In genomic region chr12:20443792-20444191, GRCh38 we compare ENCODE assay signal across 18 cellular contexts.
"Had no signal": no experiment of that assay in that cellular context is flagged by ENCODE, and none has a peak within 500 bp of the region (broad histone marks: within the 10 kb centered on the region; RNA-seq: fewer than 3 reads in every experiment).

No MANE protein-coding gene starts in this region.

- ATAC-seq: activated CD4-positive, alpha-beta T cell treated with anti-CD3 and anti-CD28 coated beads for 36 hours; right cardiac atrium; stimulated activated naive CD8-positive, alpha-beta T cell treated with anti-CD3 and anti-CD28 coated beads, Interleukin-15, Interleukin-2, amounts not matched to agents 100 U/mL and 50 U/mL, for 24 hours had no signal

- H3K4me3 Mint-ChIP-seq: activated CD4-positive, alpha-beta T cell treated with anti-CD3 and anti-CD28 coated beads for 36 hours; activated naive CD8-positive, alpha-beta T cell; activated T-helper 1 cell treated with anti-CD3 and anti-CD28 coated beads, Interleukin-12 subunit alpha, Interleukin-12 subunit beta, Interleukin-2, Interleukin-4 antibody, amounts not matched to agents 30 ng/mL and 10 ng/mL and 1 ng/mL, durations not matched to agents 14 hours and 24 hours and 36 hours; endodermal cell had no signal

- H3K27me3 ChIP-seq: cardiac muscle cell, tibial nerve, vagina had no signal

- H3K4me1 Mint-ChIP-seq: activated CD4-positive, alpha-beta T cell treated with anti-CD3 and anti-CD28 coated beads for 36 hours had no signal

- H3K4me1 ChIP-seq: prostate gland had no signal

- H3K36me3 Mint-ChIP-seq: activated naive CD8-positive, alpha-beta T cell had no signal

- DNase-seq: activated CD4-positive, alpha-beta T cell treated with anti-CD3 and anti-CD28 coated beads for 36 hours; activated CD4-positive, alpha-beta T cell treated with anti-CD3 and anti-CD28 coated beads, Interleukin-2, amount 50 U/mL, for 48 hours; activated gamma-delta T cell treated with Interleukin-2 at 50 U/mL for 16 hours; activated T-cell treated with anti-CD3 and anti-CD28 coated beads for 4 hours; dorsolateral prefrontal cortex; endodermal cell; glutamatergic neuron; midbrain; right cardiac atrium; stimulated activated naive CD8-positive, alpha-beta T cell treated with anti-CD3 and anti-CD28 coated beads, Interleukin-15, Interleukin-2, amounts not matched to agents 100 U/mL and 50 U/mL, for 24 hours; substantia nigra had no signal

- H3K27ac Mint-ChIP-seq: activated CD4-positive, alpha-beta T cell treated with anti-CD3 and anti-CD28 coated beads for 36 hours; activated naive CD8-positive, alpha-beta T cell; activated T-helper 1 cell treated with anti-CD3 and anti-CD28 coated beads, Interleukin-12 subunit alpha, Interleukin-12 subunit beta, Interleukin-2, Interleukin-4 antibody, amounts not matched to agents 30 ng/mL and 10 ng/mL and 1 ng/mL, durations not matched to agents 14 hours and 24 hours and 36 hours; endodermal cell had no signal

- H3K27ac ChIP-seq: cardiac muscle cell, prostate gland, skin epidermis, tibial nerve, vagina had no signal

- H3K27me3 Mint-ChIP-seq: activated CD4-positive, alpha-beta T cell treated with anti-CD3 and anti-CD28 coated beads for 36 hours; activated naive CD8-positive, alpha-beta T cell had no signal

- H3K9me3 Mint-ChIP-seq: activated T-helper 1 cell treated with anti-CD3 and anti-CD28 coated beads, Interleukin-12 subunit alpha, Interleukin-12 subunit beta, Interleukin-2, Interleukin-4 antibody, amounts not matched to agents 30 ng/mL and 10 ng/mL and 1 ng/mL, durations not matched to agents 14 hours and 24 hours and 36 hours; endodermal cell had no signal

- H3K36me3 ChIP-seq: cardiac muscle cell, prostate gland, tibial nerve, vagina had no signal

- H3K9me3 ChIP-seq: prostate gland, tibial nerve, vagina had no signal

- H3K4me3 ChIP-seq: cardiac muscle cell, dorsolateral prefrontal cortex, prostate gland, skin epidermis, tibial nerve, vagina had no signal
